In genomic region chr6:15663057-15663638, GRCh38 we compare ENCODE assay signal across 8 cellular contexts. TPM values are rescaled to one million over a fixed set of nuclear protein-coding genes. Genes with fewer than 3 reads are reported as not detected.
DNase-seq lines count a peak whose midpoint lies in the region; ATAC-seq and TF ChIP-seq lines count a peak whose summit lies in the region.

No MANE protein-coding gene starts in this region.

- H3K36me3 ChIP-seq in SU-DHL-6 (ENCODE audit: low read length) (peaks cover 10% of the 10 kb centered on the region), esophagus muscularis mucosa (no peaks in the 10 kb centered on the region), neutrophil (no peaks in the 10 kb centered on the region)

- no peak for ATAC-seq in GM18519 (IDR thresholded peaks at IDR 0.05; ENCODE audit: low FRiP score, unreplicated experiment)

- H3K4me3 ChIP-seq in SU-DHL-6 (ENCODE audit: insufficient read depth, low read length, poor library complexity, severe bottlenecking): peak overlapping the region; percentile 69
- H3K4me3 ChIP-seq in esophagus muscularis mucosa: peak overlapping the region; percentile 71 to 91 (median 80)
- peak overlapping the region; percentile 69 to 92 for H3K4me3 ChIP-seq in neutrophil (ENCODE audit: low read depth in 1 of 2, low read length in 1 of 2)

- intact Hi-C loops in esophagus muscularis mucosa (cut with DNase I): no loop called here
- intact Hi-C loops in posterior vena cava (cut with DNase I): no loop called here

- peaks cover 30% of the 10 kb centered on the region for H3F3A ChIP-seq in SU-DHL-6 (ENCODE audit: insufficient read depth)

- H3K4me1 ChIP-seq in esophagus muscularis mucosa (peaks cover 6 to 21% (median 18%) of the 10 kb centered on the region in 4 donors), neutrophil (ENCODE audit: control insufficient read depth in 1 of 2, insufficient read depth in 1 of 2, low read depth in 1 of 2, low read length in 1 of 2) (peaks cover 14 to 15% of the 10 kb centered on the region in 2 experiments)

- H3K9me2 ChIP-seq in SU-DHL-6 (replicated peaks; ENCODE audit: insufficient read depth, low read length): no peaks in the 10 kb centered on the region

- no peaks in the 10 kb centered on the region; the same call in 1 of the 2 replicates for H3K36me3 Mint-ChIP-seq in HFFc6 (ENCODE audit: low read depth)

- no peak for TF ChIP-seq POLR2A in esophagus muscularis mucosa (IDR thresholded peaks at IDR 0.05; ENCODE audit: low read depth)

- H3K4me1 Mint-ChIP-seq in HFFc6 (ENCODE audit: low read depth): peaks cover 13% of the 10 kb centered on the region

- H3K27ac ChIP-seq in SU-DHL-6 (ENCODE audit: low read depth, low read length) (peak overlapping the region; percentile 81; the same call in 1 of the 2 replicates), esophagus muscularis mucosa (replicated peaks in 1 of 4) (peak overlapping the region; percentile 82 to 86 (median 84)), neutrophil (peak overlapping the region; percentile 82)

- TF ChIP-seq EP300 in esophagus muscularis mucosa (IDR thresholded peaks at IDR 0.05): no peak

- H3K27me3 ChIP-seq in SU-DHL-6 (ENCODE audit: low read length) (no peaks in the 10 kb centered on the region), esophagus muscularis mucosa (no peaks in the 10 kb centered on the region), neutrophil (no peaks in the 10 kb centered on the region)

- H3K27me3 Mint-ChIP-seq in HFFc6 (ENCODE audit: insufficient read depth): peaks cover 9% of the 10 kb centered on the region

- H3K4me3 Mint-ChIP-seq in HFFc6: peak overlapping the region; percentile 84

- H3K4me2 ChIP-seq in SU-DHL-6 (ENCODE audit: low read depth, low read length, poor library complexity, severe bottlenecking): peak overlapping the region; percentile 94

- peak overlapping the region; percentile 85 for H2AFZ ChIP-seq in SU-DHL-6 (ENCODE audit: low read depth, low read length, severe bottlenecking)

- peaks cover 40% of the 10 kb centered on the region for H3K79me2 ChIP-seq in SU-DHL-6 (ENCODE audit: insufficient read depth, low read length)

- no peaks in the 10 kb centered on the region for H3K9me3 Mint-ChIP-seq in HFFc6

- peak overlapping the region; percentile 74 for H3K9ac ChIP-seq in SU-DHL-6 (ENCODE audit: low read length)

- DNase-seq in NCI-H1092 (lab: John Stamatoyannopoulos, UW) (peak; percentile 24), NCI-H1092 treated with DMSO at 0.1 percent for 48 hours (lab: John Stamatoyannopoulos, UW) (no peak), HFFc6 (peak; percentile 27), esophagus muscularis mucosa (ENCODE audit: extremely low spot score) (no peak), posterior vena cava (ENCODE audit: low spot score) (no peak)

- H4K20me1 ChIP-seq in SU-DHL-6 (ENCODE audit: low read depth, low read length): peaks cover 6% of the 10 kb centered on the region; the same call in 1 of the 2 replicates

- no peaks in the 10 kb centered on the region for H3K9me3 ChIP-seq in SU-DHL-6 (ENCODE audit: insufficient read depth, low read length)
- no peaks in the 10 kb centered on the region for H3K9me3 ChIP-seq in esophagus muscularis mucosa
- no peaks in the 10 kb centered on the region for H3K9me3 ChIP-seq in neutrophil

- no peak overlapping the region for H3K27ac Mint-ChIP-seq in HFFc6

- WGBS in esophagus muscularis mucosa: 20% methylated on average over 23 of the region's 25 CpGs

- TF ChIP-seq CTCF in HFFc6 (IDR thresholded peaks at IDR 0.05) (no peak), SU-DHL-6 (IDR thresholded peaks at IDR 0.05; ENCODE audit: insufficient read depth, low read length, poor library complexity, severe bottlenecking) (no peak), esophagus muscularis mucosa (IDR thresholded peaks at IDR 0.05) (no peak), neutrophil (IDR thresholded peaks at IDR 0.05) (no peak)

RNA-seq across cellular contexts. Expression of gene DTNBP1, which starts 0.3 kb away (rescaled TPM):
- 10 to 100 TPM; 10.4 to 15.3 (median 13.9) TPM for total RNA-seq in HFFc6 (2021; fragmentation: NEBNext Ultra II Directional; extraction: Animal tissue kit (Norgen Biotek cat#: 25700))
- 10 to 100 TPM; 18.3 to 26.8 (median 25.4) TPM for total RNA-seq in esophagus muscularis mucosa
- 10 to 100 TPM; 15.8 to 22.3 TPM for total RNA-seq in posterior vena cava

Comparison
In these comparisons a context has a peak if more than half of its experiments do, and no peak if none do; other contexts are left out.
1. DNase-seq: peak in NCI-H1092 (single experiment) and HFFc6 (single experiment); none in NCI-H1092 treated with DMSO at 0.1 percent for 48 hours (single experiment), esophagus muscularis mucosa (single experiment) and posterior vena cava (single experiment).
2. Peak in every context shown above with its lines, with median percentiles within 50 percentile points of each other: H3K27ac ChIP-seq and H3K4me3 ChIP-seq.